In the genomic region with DNA sequence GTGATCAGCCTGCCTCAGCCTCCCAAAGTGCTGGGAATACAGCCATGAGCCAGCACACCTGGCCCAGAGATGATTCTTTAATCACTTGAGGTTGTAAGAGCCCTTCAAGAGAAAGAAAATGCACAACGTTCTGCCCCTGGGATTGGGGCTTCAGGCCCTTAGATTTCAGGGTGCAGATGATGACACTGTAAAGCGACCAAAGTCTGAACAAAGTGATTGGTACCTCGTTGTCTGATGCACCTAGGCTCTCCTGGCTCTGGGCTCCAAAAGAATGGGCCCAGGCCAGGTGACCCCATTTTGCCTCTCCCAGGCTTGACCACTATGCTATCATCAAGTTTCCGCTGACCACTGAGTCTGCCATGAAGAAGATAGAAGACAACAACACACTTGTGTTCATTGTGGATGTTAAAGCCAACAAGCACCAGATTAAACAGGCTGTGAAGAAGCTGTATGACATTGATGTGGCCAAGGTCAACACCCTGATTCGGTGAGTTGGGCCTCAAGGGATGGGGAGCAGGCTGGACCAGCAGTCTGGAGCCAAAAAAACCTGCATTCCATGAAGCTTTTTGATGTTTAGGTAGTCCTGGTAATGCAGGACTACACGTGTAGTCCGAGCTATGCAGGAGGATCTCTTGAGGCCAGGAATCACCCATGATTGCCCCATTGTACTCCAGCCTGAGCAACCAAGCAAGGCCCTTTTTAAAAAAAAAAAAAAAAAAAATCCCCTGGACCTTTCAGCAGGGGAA, we compare ENCODE assay signal across 9 cellular contexts. TPM values are rescaled to one million over a fixed set of nuclear protein-coding genes. Genes with fewer than 3 reads are reported as not detected.
DNase-seq lines count a peak whose midpoint lies in the region; ATAC-seq and TF ChIP-seq lines count a peak whose summit lies in the region.
"Had no signal": no experiment of that assay in that cellular context is flagged by ENCODE, and none has a peak within 500 bp of the region (broad histone marks: within the 10 kb centered on the region; RNA-seq: fewer than 3 reads in every experiment).

No MANE protein-coding gene starts in this region.

- peak overlapping the region; percentile 37 for H3K4me3 ChIP-seq in fibroblast of the aortic adventitia (ENCODE audit: low read depth, low read length)
- peak overlapping the region; percentile 0 for H3K4me3 ChIP-seq in upper lobe of right lung
- H3K4me3 ChIP-seq in mucosa of descending colon: no peak overlapping the region

- intact Hi-C loops in natural killer cell (cut with micrococcal nuclease): no loop called here
- intact Hi-C loops in upper lobe of right lung (cut with DNase I): no loop called here
- intact Hi-C loops in mucosa of descending colon (cut with DNase I, micrococcal nuclease): no loop called here

- peaks cover 67 to 68% of the 10 kb centered on the region in 2 donors for H3K4me1 Mint-ChIP-seq in natural killer cell treated with Interleukin-12 subunit alpha and Interleukin-12 subunit beta and Interleukin-15 and Interleukin-18, amount 100 ng/mL, for 72 hours (ENCODE audit: low read depth in 2 of 2)
- peaks cover 46 to 55% of the 10 kb centered on the region in 2 donors for H3K4me1 Mint-ChIP-seq in natural killer cell
- peaks cover 58% of the 10 kb centered on the region for H3K4me1 Mint-ChIP-seq in T-helper 17 cell

- peak overlapping the region; percentile 97 for H3K4me3 Mint-ChIP-seq in natural killer cell treated with Interleukin-12 subunit alpha and Interleukin-12 subunit beta and Interleukin-15 and Interleukin-18, amount 100 ng/mL, for 72 hours
- H3K4me3 Mint-ChIP-seq in natural killer cell: no peak overlapping the region
- H3K4me3 Mint-ChIP-seq in T-helper 17 cell: peak overlapping the region; percentile 25

- H3K9me3 ChIP-seq in T-helper 17 cell (ENCODE audit: control insufficient read depth, low read length, poor library complexity, severe bottlenecking) (peaks cover 3% of the 10 kb centered on the region), upper lobe of right lung (no peaks in the 10 kb centered on the region), mucosa of descending colon (no peaks in the 10 kb centered on the region)

- no peak for DNase-seq in natural killer cell treated with Interleukin-12 subunit alpha and Interleukin-12 subunit beta and Interleukin-15 and Interleukin-18, amount 100 ng/mL, for 72 hours (ENCODE audit: low spot score)
- DNase-seq in natural killer cell (no peak), T-helper 17 cell (no peak), fibroblast of the aortic adventitia (ENCODE audit: low read depth) (no peak), upper lobe of right lung (no peak), mucosa of descending colon (no peak), kidney glomerular epithelial cell (lab: John Stamatoyannopoulos, UW) (no peak)
- no peak for DNase-seq in stimulated activated naive CD4-positive, alpha-beta T cell treated with Interleukin-2 at 50 U/mL for 16 hours (lab: John Stamatoyannopoulos, UW)
- DNase-seq: effector CD8-positive, alpha-beta T cell had no signal

- no peak for ATAC-seq in natural killer cell treated with Interleukin-12 subunit alpha and Interleukin-12 subunit beta and Interleukin-15 and Interleukin-18, amount 100 ng/mL, for 72 hours
- ATAC-seq in natural killer cell: no peak
- no peak for ATAC-seq in T-helper 17 cell
- no peak for ATAC-seq in upper lobe of right lung
- ATAC-seq in mucosa of descending colon: no peak

- TF ChIP-seq CTCF in natural killer cell (IDR thresholded peaks at IDR 0.05): no peak
- TF ChIP-seq CTCF in fibroblast of the aortic adventitia (IDR thresholded peaks at IDR 0.05; ENCODE audit: insufficient read depth, low read length): no peak
- no peak for TF ChIP-seq CTCF in upper lobe of right lung (IDR thresholded peaks at IDR 0.05)
- TF ChIP-seq CTCF in mucosa of descending colon (IDR thresholded peaks at IDR 0.05): no peak

- H3K27ac Mint-ChIP-seq in natural killer cell treated with Interleukin-12 subunit alpha and Interleukin-12 subunit beta and Interleukin-15 and Interleukin-18, amount 100 ng/mL, for 72 hours: peak overlapping the region in 1 of 2 donors; percentile 93
- no peak overlapping the region for H3K27ac Mint-ChIP-seq in natural killer cell
- H3K27ac Mint-ChIP-seq in T-helper 17 cell: peak overlapping the region; percentile 98

- H3K36me3 Mint-ChIP-seq in natural killer cell treated with Interleukin-12 subunit alpha and Interleukin-12 subunit beta and Interleukin-15 and Interleukin-18, amount 100 ng/mL, for 72 hours: peaks cover 34% of the 10 kb centered on the region
- H3K36me3 Mint-ChIP-seq in natural killer cell (no peaks in the 10 kb centered on the region), T-helper 17 cell (ENCODE audit: low read depth) (peaks cover 6% of the 10 kb centered on the region)

- H3K4me1 ChIP-seq in upper lobe of right lung (peaks cover 55% of the 10 kb centered on the region), mucosa of descending colon (ENCODE audit: low read depth) (peaks cover 56% of the 10 kb centered on the region)

- H3K27ac ChIP-seq in upper lobe of right lung: peak overlapping the region; percentile 24

- no peaks in the 10 kb centered on the region for H3K27me3 Mint-ChIP-seq in natural killer cell treated with Interleukin-12 subunit alpha and Interleukin-12 subunit beta and Interleukin-15 and Interleukin-18, amount 100 ng/mL, for 72 hours
- H3K27me3 Mint-ChIP-seq in natural killer cell (ENCODE audit: low read depth in 2 of 2) (peaks cover 0 to 12% of the 10 kb centered on the region in 2 donors), T-helper 17 cell (no peaks in the 10 kb centered on the region)

- no peaks in the 10 kb centered on the region for H3K27me3 ChIP-seq in upper lobe of right lung

- H3K36me3 ChIP-seq in upper lobe of right lung: peaks cover 41% of the 10 kb centered on the region
- peaks cover 8% of the 10 kb centered on the region for H3K36me3 ChIP-seq in mucosa of descending colon (ENCODE audit: low read depth)

- H3K9me3 Mint-ChIP-seq in natural killer cell treated with Interleukin-12 subunit alpha and Interleukin-12 subunit beta and Interleukin-15 and Interleukin-18, amount 100 ng/mL, for 72 hours: no peaks in the 10 kb centered on the region
- H3K9me3 Mint-ChIP-seq in natural killer cell: no peaks in the 10 kb centered on the region

RNA-seq across cellular contexts. Expression of gene RPL23A, which starts 2.8 kb away (rescaled TPM):
- 1,000 to 10,000 TPM; 1,264 to 1,439 TPM for total RNA-seq in natural killer cell treated with Interleukin-12 subunit alpha and Interleukin-12 subunit beta and Interleukin-15 and Interleukin-18, amount 100 ng/mL, for 72 hours
- total RNA-seq in natural killer cell: 1,000 to 10,000 TPM; 1,375 to 1,532 (median 1,498) TPM
- 1,000 to 10,000 TPM; 2,757 to 2,860 TPM for total RNA-seq in T-helper 17 cell
- 322 and 1,093 TPM in 2 replicates for total RNA-seq in fibroblast of the aortic adventitia (ENCODE audit: low replicate concordance)
- 1,221 TPM for total RNA-seq in upper lobe of right lung
- 1,000 to 10,000 TPM; 1,144 to 1,252 (median 1,216) TPM for total RNA-seq in mucosa of descending colon

RNA-seq across cellular contexts. Expression of gene TLCD1, which starts 3.4 kb away (rescaled TPM):
- total RNA-seq in natural killer cell treated with Interleukin-12 subunit alpha and Interleukin-12 subunit beta and Interleukin-15 and Interleukin-18, amount 100 ng/mL, for 72 hours: 1 to 10 TPM; 1.5 to 9.7 TPM
- 1 to 10 TPM in 1 of 3 donors, not detected in 2; 1.0 TPM for total RNA-seq in natural killer cell
- total RNA-seq in T-helper 17 cell: 1 to 10 TPM; 1.1 to 1.4 TPM
- 7.8 TPM in 1 of 2 replicates, not detected in the other for total RNA-seq in fibroblast of the aortic adventitia (ENCODE audit: low replicate concordance)
- total RNA-seq in upper lobe of right lung: 16.2 TPM
- total RNA-seq in mucosa of descending colon: 10 to 100 TPM in 2 of 3 donors, 1 to 10 TPM in 1; 4.8 to 21.3 (median 16.8) TPM

RNA-seq across cellular contexts. Expression of gene RAB34, which starts 4.9 kb away (rescaled TPM):
- total RNA-seq in natural killer cell treated with Interleukin-12 subunit alpha and Interleukin-12 subunit beta and Interleukin-15 and Interleukin-18, amount 100 ng/mL, for 72 hours: 10 to 100 TPM in 1 of 2 donors, 1 to 10 TPM in 1; 8.5 to 25.7 TPM
- total RNA-seq in natural killer cell (10 to 100 TPM in 1 of 3 donors, 1 to 10 TPM in 2; 3.7 to 12.9 (median 3.8) TPM), T-helper 17 cell (10 to 100 TPM in 1 of 2 donors, 1 to 10 TPM in 1; 8.3 to 24.3 TPM), fibroblast of the aortic adventitia (ENCODE audit: low replicate concordance) (154 and 412 TPM in 2 replicates), upper lobe of right lung (63.5 TPM), mucosa of descending colon (10 to 100 TPM in 2 of 3 donors, 1 to 10 TPM in 1; 6.5 to 74.4 (median 19.3) TPM)

RNA-seq across cellular contexts. Expression of gene NEK8, which starts 6.0 kb away (rescaled TPM):
- total RNA-seq in natural killer cell treated with Interleukin-12 subunit alpha and Interleukin-12 subunit beta and Interleukin-15 and Interleukin-18, amount 100 ng/mL, for 72 hours: 10 to 100 TPM in 1 of 2 donors, 1 to 10 TPM in 1; 3.2 to 10.2 TPM
- 1 to 10 TPM; 5.9 to 7.4 (median 6.8) TPM for total RNA-seq in natural killer cell
- 1 to 10 TPM; 5.8 to 8.8 TPM for total RNA-seq in T-helper 17 cell
- 4.9 and 6.8 TPM in 2 replicates for total RNA-seq in fibroblast of the aortic adventitia (ENCODE audit: low replicate concordance)
- 8.4 TPM for total RNA-seq in upper lobe of right lung
- total RNA-seq in mucosa of descending colon: 1 to 10 TPM; 3.4 to 7.9 (median 6.8) TPM

RNA-seq across cellular contexts. Expression of gene PROCA1, which starts 10.9 kb away (rescaled TPM):
- 1 to 10 TPM; 3.7 to 4.6 TPM for total RNA-seq in natural killer cell treated with Interleukin-12 subunit alpha and Interleukin-12 subunit beta and Interleukin-15 and Interleukin-18, amount 100 ng/mL, for 72 hours
- total RNA-seq in natural killer cell (1 to 10 TPM; 2.3 to 5.8 (median 3.6) TPM), T-helper 17 cell (1 to 10 TPM; 4.8 to 6.3 TPM), fibroblast of the aortic adventitia (ENCODE audit: low replicate concordance) (0.49 and 1.5 TPM in 2 replicates), upper lobe of right lung (3.3 TPM), mucosa of descending colon (1 to 10 TPM; 1.3 to 2.0 (median 1.8) TPM)
